In the genomic region with DNA sequence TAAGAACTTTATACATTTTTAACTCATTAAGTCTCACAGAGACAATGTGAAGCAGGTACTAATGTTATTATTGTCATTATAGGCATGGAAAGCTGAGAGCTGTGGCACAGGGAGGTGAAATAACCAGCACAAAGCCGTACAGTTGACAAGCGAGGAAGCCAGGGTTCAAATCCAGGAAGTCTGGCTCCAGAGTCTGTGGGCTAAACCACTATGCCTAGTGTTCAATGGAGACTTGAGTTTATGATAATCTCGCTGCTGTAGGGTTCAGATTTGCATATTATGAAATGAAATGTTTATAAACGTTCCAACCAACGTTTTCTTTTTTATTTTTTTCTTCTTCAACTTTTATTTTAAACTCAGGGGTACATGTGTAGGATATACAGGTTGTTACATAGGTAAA, we compare ENCODE assay signal across 27 cellular contexts.
"Had no signal": no experiment of that assay in that cellular context is flagged by ENCODE, and none has a peak within 500 bp of the region (broad histone marks: within the 10 kb centered on the region; RNA-seq: fewer than 3 reads in every experiment).

No MANE protein-coding gene starts in this region.

- H3K4me1 Mint-ChIP-seq: central memory CD8-positive, alpha-beta T cell had no signal

- H3K27me3 Mint-ChIP-seq: activated naive CD8-positive, alpha-beta T cell treated with anti-CD3 and anti-CD28 coated beads, Interleukin-2, amount 10 ng/mL, durations not matched to agents 7 days and 5 days; activated T-cell treated with anti-CD3 and anti-CD28 coated beads, Interleukin-2, amount 50 U/mL, for 24 hours; central memory CD8-positive, alpha-beta T cell had no signal

- DNase-seq: activated CD4-positive, alpha-beta T cell treated with anti-CD3 and anti-CD28 coated beads for 48 hours; activated CD4-positive, alpha-beta T cell treated with anti-CD3 and anti-CD28 coated beads, Interleukin-2, amount 50 U/mL, for 4 hours; activated CD4-positive, CD25-positive, alpha-beta regulatory T cell treated with anti-CD3 and anti-CD28 coated beads, Interleukin-2, amount 50 U/mL, for 72 hours; activated CD8-positive, alpha-beta T cell treated with anti-CD3 and anti-CD28 coated beads, Interleukin-2, amount 10 ng/mL, durations not matched to agents 7 days and 5 days; activated effector memory CD4-positive, alpha-beta T cell treated with Interleukin-2 at 50 U/mL for 16 hours; activated naive CD4-positive, alpha-beta T cell; activated naive CD8-positive, alpha-beta T cell treated with anti-CD3 and anti-CD28 coated beads, Interleukin-2, amount 10 ng/mL, durations not matched to agents 7 days and 5 days; activated T-cell treated with anti-CD3 and anti-CD28 coated beads, Interleukin-2, amount 50 U/mL, for 24 hours; body of pancreas; cortex of kidney; NCI-H1092; NCI-H1417; NCI-H1930; NCI-H2107; NCI-H2171 treated with DMSO at 0.1 percent for 48 hours; NCI-H226; NCI-H526; NCI-H774; RPMI8226; SK-N-SH; SW 1271 had no signal

- H3K9ac ChIP-seq: SK-N-SH had no signal

- ATAC-seq: activated CD8-positive, alpha-beta T cell treated with anti-CD3 and anti-CD28 coated beads, Interleukin-2, amount 10 ng/mL, durations not matched to agents 7 days and 5 days; body of pancreas; Right ventricle myocardium inferior had no signal

- H3K36me3 ChIP-seq: ascending aorta had no signal

- H3K4me2 ChIP-seq: SK-N-SH had no signal

- H3K27me3 ChIP-seq: ascending aorta, body of pancreas had no signal

- H3K27ac ChIP-seq: ascending aorta, body of pancreas had no signal

- H3K27ac Mint-ChIP-seq: activated CD8-positive, alpha-beta T cell treated with anti-CD3 and anti-CD28 coated beads, Interleukin-2, amount 10 ng/mL, durations not matched to agents 7 days and 5 days; activated naive CD8-positive, alpha-beta T cell treated with anti-CD3 and anti-CD28 coated beads, Interleukin-2, amount 10 ng/mL, durations not matched to agents 7 days and 5 days; activated T-cell treated with anti-CD3 and anti-CD28 coated beads, Interleukin-2, amount 50 U/mL, for 24 hours; activated T-helper 1 cell treated with anti-CD3 and anti-CD28 coated beads, Interleukin-12 subunit alpha, Interleukin-12 subunit beta, Interleukin-2, Interleukin-4 antibody, amounts not matched to agents 30 ng/mL and 10 ng/mL and 1 ng/mL, durations not matched to agents 14 hours and 24 hours and 36 hours; T-helper 2 cell treated with Interferon-gamma antibody and Interleukin-4, amounts not matched to agents 5 μg/mL and 100 μg/mL, for 36 hours had no signal

- FAIRE-seq: bronchial epithelial cell had no signal

- H3K4me3 Mint-ChIP-seq: activated CD8-positive, alpha-beta T cell treated with anti-CD3 and anti-CD28 coated beads, Interleukin-2, amount 10 ng/mL, durations not matched to agents 7 days and 5 days; activated naive CD8-positive, alpha-beta T cell treated with anti-CD3 and anti-CD28 coated beads, Interleukin-2, amount 10 ng/mL, durations not matched to agents 7 days and 5 days; activated T-cell treated with anti-CD3 and anti-CD28 coated beads, Interleukin-2, amount 50 U/mL, for 24 hours; activated T-helper 1 cell treated with anti-CD3 and anti-CD28 coated beads, Interleukin-12 subunit alpha, Interleukin-12 subunit beta, Interleukin-2, Interleukin-4 antibody, amounts not matched to agents 30 ng/mL and 10 ng/mL and 1 ng/mL, durations not matched to agents 14 hours and 24 hours and 36 hours; central memory CD8-positive, alpha-beta T cell; T-helper 2 cell treated with Interferon-gamma antibody and Interleukin-4, amounts not matched to agents 5 μg/mL and 100 μg/mL, for 36 hours had no signal

- H3K9me3 ChIP-seq: ascending aorta, body of pancreas had no signal

- H3K4me1 ChIP-seq: ascending aorta, body of pancreas had no signal

- H3K9me3 Mint-ChIP-seq: central memory CD8-positive, alpha-beta T cell had no signal

- H3K4me3 ChIP-seq: ascending aorta, body of pancreas had no signal
